In the genomic region with DNA sequence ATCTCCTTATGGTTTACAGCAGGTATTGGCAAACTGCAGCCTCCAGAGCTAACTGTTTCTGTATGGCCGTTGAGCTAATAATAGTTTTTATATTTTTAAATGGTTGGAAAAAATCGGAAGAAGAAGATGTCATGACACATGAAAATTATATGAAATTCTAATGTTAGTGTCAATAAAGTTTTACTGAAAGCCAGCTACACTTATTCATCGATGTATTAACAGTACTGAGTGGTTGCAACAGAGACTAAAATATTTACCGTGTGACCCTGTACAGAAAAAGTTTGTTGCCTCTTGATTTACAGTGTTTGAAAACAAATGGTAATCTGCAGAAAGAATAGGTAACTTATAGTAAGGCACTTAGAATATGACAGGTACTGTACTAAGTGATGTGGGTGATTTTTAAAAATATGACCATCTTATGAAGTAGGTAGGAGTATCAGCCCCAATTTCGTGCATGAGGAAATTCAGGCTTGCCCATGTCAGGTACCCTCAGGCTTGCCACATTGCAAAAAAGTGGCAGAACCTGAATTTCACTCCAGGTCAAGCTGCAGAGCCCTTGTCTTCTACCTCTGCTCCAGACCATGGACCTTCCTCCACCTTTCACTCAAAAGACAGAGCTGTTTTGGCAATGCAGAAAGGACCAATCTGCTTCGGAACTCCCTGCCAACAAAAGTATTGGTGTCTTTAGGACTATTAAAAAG, we compare ENCODE assay signal across 17 cellular contexts.
DNase-seq lines count a peak whose midpoint lies in the region; ATAC-seq and TF ChIP-seq lines count a peak whose summit lies in the region.
"Had no signal": no experiment of that assay in that cellular context is flagged by ENCODE, and none has a peak within 500 bp of the region (broad histone marks: within the 10 kb centered on the region; RNA-seq: fewer than 3 reads in every experiment).

No MANE protein-coding gene starts in this region.

- intact Hi-C loops in PC-9 (cut with micrococcal nuclease; ENCODE audit: unreplicated experiment), result no loop called here

- no peak overlapping the region for H3K14ac ChIP-seq in trophoblast cell (ENCODE audit: low read length)

- POLR2A ChIA-PET in PC-9 (lab: Charles Lee; ENCODE audit: unreplicated experiment), result no interaction called here

- H3K27ac Mint-ChIP-seq in activated T-cell treated with anti-CD3 and anti-CD28 coated beads, Interleukin-2, amount 50 U/mL, for 72 hours, result no peak overlapping the region
- H3K27ac Mint-ChIP-seq: CD4-positive, alpha-beta memory T cell; GM23338 had no signal

- no peak overlapping the region; the same call in 1 of the 2 replicates for H3K27ac ChIP-seq in PC-9
- peak overlapping the region; percentile 28 for H3K27ac ChIP-seq in hepatocyte
- no peak overlapping the region for H3K27ac ChIP-seq in trophoblast cell (ENCODE audit: low read depth, low read length)

- H2AFZ ChIP-seq in PC-9 (no peak overlapping the region), hepatocyte (no peak overlapping the region), trophoblast cell (ENCODE audit: insufficient read depth, low read length, poor library complexity) (no peak overlapping the region)
- H2AFZ ChIP-seq: GM23338 had no signal

- H2AK5ac ChIP-seq in trophoblast cell (ENCODE audit: low read length), result no peak overlapping the region

- 94% methylated on average over 6 of the region's 6 CpGs for WGBS in hepatocyte (ENCODE audit: low lambda C conversion rate, missing lambda C conversion rate)
- 100% methylated on average over 1 of the region's 6 CpGs for WGBS in trophoblast cell (ENCODE audit: extremely low coverage, insufficient coverage, insufficient read length)

- ATAC-seq in activated T-cell treated with anti-CD3 and anti-CD28 coated beads, Interleukin-2, amount 50 U/mL, for 72 hours (replicated peaks in 1 of 2), result no peak
- ATAC-seq: GM23338, HCT116 had no signal

- H3K9ac ChIP-seq in trophoblast cell (ENCODE audit: low read length), result no peak overlapping the region

- peaks cover 3 to 6% of the 10 kb centered on the region in 2 donors for H3K9me3 Mint-ChIP-seq in activated T-cell treated with anti-CD3 and anti-CD28 coated beads, Interleukin-2, amount 50 U/mL, for 72 hours
- H3K9me3 Mint-ChIP-seq: GM23338 had no signal

- no peaks in the 10 kb centered on the region for H3K79me1 ChIP-seq in trophoblast cell (ENCODE audit: low read length)

- no peak for TF ChIP-seq CTCF in PC-9 (conservative IDR thresholded peaks at IDR 0.05)
- TF ChIP-seq CTCF in hepatocyte (IDR thresholded peaks at IDR 0.05; ENCODE audit: poor library complexity), result no peak

- H3K4me3 ChIP-seq in PC-9, result no peak overlapping the region
- H3K4me3 ChIP-seq in hepatocyte, result no peak overlapping the region
- H3K4me3 ChIP-seq in trophoblast cell (ENCODE audit: low read depth, low read length), result no peak overlapping the region
- H3K4me3 ChIP-seq: GM23338 had no signal

- H3K4me3 Mint-ChIP-seq in activated T-cell treated with anti-CD3 and anti-CD28 coated beads, Interleukin-2, amount 50 U/mL, for 72 hours, result no peak overlapping the region
- H3K4me3 Mint-ChIP-seq: CD4-positive, alpha-beta memory T cell; GM23338; H9 had no signal

- H3K27me3 ChIP-seq in PC-9 (ENCODE audit: insufficient read depth, low read depth) (no peaks in the 10 kb centered on the region), hepatocyte (no peaks in the 10 kb centered on the region), trophoblast cell (ENCODE audit: insufficient read depth, low read length) (no peaks in the 10 kb centered on the region)

- DNase-seq in ELF-1 (ENCODE audit: low read depth, low spot score) (peak; percentile 23), PC-9 (peak; percentile 10 to 55), hepatocyte (ENCODE audit: low spot score) (no peak), trophoblast cell (peak; percentile 28 to 77), NCI-H510A (lab: John Stamatoyannopoulos, UW) (no peak), HuH-7 (ENCODE audit: low spot score) (no peak), MV-4-11 (lab: John Stamatoyannopoulos, UW) (no peak)
- DNase-seq in activated T-cell treated with anti-CD3 and anti-CD28 coated beads, Interleukin-2, amount 50 U/mL, for 72 hours, result no peak
- DNase-seq: C1 segment of cervical spinal cord; Calu3; CD4-positive, alpha-beta memory T cell; DMS53; DMS79 treated with DMSO at 0.1 percent for 48 hours; GDM1; H9 had no signal

- H2BK120ac ChIP-seq in trophoblast cell (ENCODE audit: insufficient read depth, low read length, poor library complexity), result no peak overlapping the region

- peaks cover 7% of the 10 kb centered on the region; the same call in 1 of the 2 replicates for H3F3A ChIP-seq in PC-9 (ENCODE audit: insufficient read depth, low read depth)

- H3K9me2 ChIP-seq in PC-9 (ENCODE audit: insufficient read depth) (no peaks in the 10 kb centered on the region), hepatocyte (replicated peaks; ENCODE audit: insufficient read depth) (no peaks in the 10 kb centered on the region)

- H4K20me1 ChIP-seq in PC-9 (ENCODE audit: insufficient read depth) (no peaks in the 10 kb centered on the region), hepatocyte (ENCODE audit: insufficient read depth, poor library complexity, severe bottlenecking) (no peaks in the 10 kb centered on the region)

- H3K4me1 ChIP-seq in PC-9 (replicated peaks; ENCODE audit: insufficient read depth) (peaks cover 32% of the 10 kb centered on the region), hepatocyte (ENCODE audit: insufficient read depth) (no peaks in the 10 kb centered on the region), trophoblast cell (ENCODE audit: control insufficient read depth in 1 of 2, insufficient read depth in 2 of 2, low read length in 2 of 2) (peaks cover 0 to 2% of the 10 kb centered on the region in 2 experiments)

- peaks cover 6% of the 10 kb centered on the region in 2 donors for H3K36me3 Mint-ChIP-seq in activated T-cell treated with anti-CD3 and anti-CD28 coated beads, Interleukin-2, amount 50 U/mL, for 72 hours (ENCODE audit: insufficient read depth in 2 of 2)
- H3K36me3 Mint-ChIP-seq: CD4-positive, alpha-beta memory T cell had no signal

- no peak overlapping the region for H4K12ac ChIP-seq in trophoblast cell (ENCODE audit: low read depth, low read length)

- no peaks in the 10 kb centered on the region for H3K79me2 ChIP-seq in PC-9 (ENCODE audit: low read depth)
- H3K79me2 ChIP-seq in hepatocyte, result no peaks in the 10 kb centered on the region
- no peaks in the 10 kb centered on the region for H3K79me2 ChIP-seq in trophoblast cell (ENCODE audit: control insufficient read depth, insufficient read depth, low read length, poor library complexity)

- peak overlapping the region; percentile 44; the same call in 1 of the 2 replicates for H3K4me2 ChIP-seq in PC-9
- H3K4me2 ChIP-seq in hepatocyte, result no peak overlapping the region
- H3K4me2 ChIP-seq in trophoblast cell (ENCODE audit: low read length), result no peak overlapping the region
- H3K4me2 ChIP-seq: GM23338 had no signal

- H2BK5ac ChIP-seq in trophoblast cell (ENCODE audit: low read depth, low read length, poor library complexity), result no peak overlapping the region

- H3K23ac ChIP-seq in trophoblast cell (ENCODE audit: low read length), result no peak overlapping the region

- H2BK12ac ChIP-seq in trophoblast cell (ENCODE audit: low read length), result no peak overlapping the region

- no peaks in the 10 kb centered on the region for H3K27me3 Mint-ChIP-seq in activated T-cell treated with anti-CD3 and anti-CD28 coated beads, Interleukin-2, amount 50 U/mL, for 72 hours (ENCODE audit: low read depth)
- H3K27me3 Mint-ChIP-seq: CD4-positive, alpha-beta memory T cell had no signal

- H3K4ac ChIP-seq in trophoblast cell (ENCODE audit: low read depth, low read length), result no peak overlapping the region

- H3K18ac ChIP-seq in trophoblast cell (ENCODE audit: low read length), result no peak overlapping the region

- CTCF ChIA-PET in PC-9 (lab: Charles Lee), result no interaction called here

- no peak overlapping the region for H4K8ac ChIP-seq in trophoblast cell (ENCODE audit: low read depth, low read length)

- H3K9me3 ChIP-seq in PC-9 (ENCODE audit: insufficient read depth, low read depth) (no peaks in the 10 kb centered on the region), hepatocyte (ENCODE audit: low read depth) (no peaks in the 10 kb centered on the region), trophoblast cell (ENCODE audit: insufficient read depth, low read depth, low read length) (no peaks in the 10 kb centered on the region)

- H3K36me3 ChIP-seq in PC-9 (ENCODE audit: low read depth) (no peaks in the 10 kb centered on the region), hepatocyte (replicated peaks; ENCODE audit: insufficient read depth, low read depth) (no peaks in the 10 kb centered on the region), trophoblast cell (ENCODE audit: control insufficient read depth in 1 of 2, insufficient read depth in 2 of 2, low read length in 2 of 2) (no peaks in the 10 kb centered on the region)

- peaks cover 10% of the 10 kb centered on the region for H3K4me1 Mint-ChIP-seq in activated T-cell treated with anti-CD3 and anti-CD28 coated beads, Interleukin-2, amount 50 U/mL, for 72 hours (ENCODE audit: low read depth)
- H3K4me1 Mint-ChIP-seq: CD4-positive, alpha-beta memory T cell had no signal

- H4K91ac ChIP-seq in trophoblast cell (ENCODE audit: low read depth, low read length), result no peak overlapping the region

- BruUV-seq in PC-9 (replicated peaks; lab: Mats Ljungman, UMichigan), result no TSS peak

Comparison
In these comparisons a context has a peak if more than half of its experiments do, and no peak if none do; other contexts are left out.
1. DNase-seq: peak in ELF-1 (single experiment), PC-9 (2 of 2) and trophoblast cell (2 of 2); none in hepatocyte (single experiment), activated T-cell treated with anti-CD3 and anti-CD28 coated beads, Interleukin-2, amount 50 U/mL, for 72 hours (0 of 2), NCI-H510A (single experiment), HuH-7 (single experiment) and MV-4-11 (single experiment).